8 cellular contexts compared by ENCODE assay signal in genomic region chr5:172007795-172008465, GRCh38. TPM values are rescaled to one million over a fixed set of nuclear protein-coding genes. Genes with fewer than 3 reads are reported as not detected.
DNase-seq lines count a peak whose midpoint lies in the region; ATAC-seq lines count a peak whose summit lies in the region.

No MANE protein-coding gene starts in this region.

- peaks cover 3 to 10% of the 10 kb centered on the region in 2 donors for H3K36me3 Mint-ChIP-seq in activated T-cell treated with anti-CD3 and anti-CD28 coated beads, Interleukin-2, amount 50 U/mL, for 72 hours (ENCODE audit: insufficient read depth in 2 of 2)
- H3K36me3 Mint-ChIP-seq in activated T-helper 17 cell treated with anti-CD3 and anti-CD28 coated beads, Interleukin-2, amount 50 U/mL, for 72 hours (ENCODE audit: low read depth) = peaks cover 30% of the 10 kb centered on the region
- H3K36me3 Mint-ChIP-seq in immature natural killer cell = no peaks in the 10 kb centered on the region

- H3K27ac ChIP-seq in thymus (ENCODE audit: low read depth) (no peak overlapping the region), aorta (ENCODE audit: low read depth in 1 of 2, low read length in 2 of 2) (no peak overlapping the region)

- H3K4me1 Mint-ChIP-seq in activated T-cell treated with anti-CD3 and anti-CD28 coated beads, Interleukin-2, amount 50 U/mL, for 72 hours (ENCODE audit: low read depth) = peaks cover 39% of the 10 kb centered on the region
- H3K4me1 Mint-ChIP-seq in activated T-helper 17 cell treated with anti-CD3 and anti-CD28 coated beads, Interleukin-2, amount 50 U/mL, for 72 hours = peaks cover 30% of the 10 kb centered on the region
- H3K4me1 Mint-ChIP-seq in immature natural killer cell = peaks cover 39 to 48% of the 10 kb centered on the region in 2 donors

- no peak for DNase-seq in activated T-cell treated with anti-CD3 and anti-CD28 coated beads, Interleukin-2, amount 50 U/mL, for 72 hours
- DNase-seq in activated T-cell treated with anti-CD3 and anti-CD28 coated beads, Interleukin-2, amount 50 U/mL, for 1 hour = no peak
- DNase-seq in immature natural killer cell = no peak
- no peak for DNase-seq in dedifferentiated amniotic fluid mesenchymal stem cell (ENCODE audit: extremely low spot score)
- no peak for DNase-seq in aorta
- DNase-seq in NOMO-1 treated with dmso at 0.1 percent for 144 hours (lab: John Stamatoyannopoulos, UW; ENCODE audit: unreplicated experiment) = no peak

- H3K4me1 ChIP-seq in thymus (ENCODE audit: control insufficient read depth, insufficient read depth, low read length) (peaks cover 15% of the 10 kb centered on the region), aorta (ENCODE audit: control insufficient read depth in 1 of 2, insufficient read depth in 2 of 2, low read length in 2 of 2) (no peaks in the 10 kb centered on the region)

- 80% methylated on average over 16 of the region's 16 CpGs for WGBS in thymus
- 68% methylated on average over 16 of the region's 16 CpGs for WGBS in aorta, 2 donors

- no peak for ATAC-seq in activated T-cell treated with anti-CD3 and anti-CD28 coated beads, Interleukin-2, amount 50 U/mL, for 72 hours (replicated peaks in 1 of 2)
- ATAC-seq in activated T-helper 17 cell treated with anti-CD3 and anti-CD28 coated beads, Interleukin-2, amount 50 U/mL, for 72 hours (replicated peaks) = no peak
- ATAC-seq in aorta (ENCODE audit: low FRiP score) = no peak

- H3K9me3 Mint-ChIP-seq in activated T-cell treated with anti-CD3 and anti-CD28 coated beads, Interleukin-2, amount 50 U/mL, for 72 hours = no peaks in the 10 kb centered on the region
- no peaks in the 10 kb centered on the region for H3K9me3 Mint-ChIP-seq in activated T-helper 17 cell treated with anti-CD3 and anti-CD28 coated beads, Interleukin-2, amount 50 U/mL, for 72 hours
- no peaks in the 10 kb centered on the region for H3K9me3 Mint-ChIP-seq in immature natural killer cell

- intact Hi-C loops in aorta (cut with DNase I) = loop anchor here in 1 of 2 donors (5.0 to 10.0 kb wide), 3 partner anchors 36 to 277 kb away; partner anchors contain the start of gene UBTD2

- peak overlapping the region; percentile 93 to 94 for H3K4me3 Mint-ChIP-seq in activated T-cell treated with anti-CD3 and anti-CD28 coated beads, Interleukin-2, amount 50 U/mL, for 72 hours
- peak overlapping the region; percentile 100 for H3K4me3 Mint-ChIP-seq in activated T-helper 17 cell treated with anti-CD3 and anti-CD28 coated beads, Interleukin-2, amount 50 U/mL, for 72 hours
- peak overlapping the region; percentile 93 to 97 (median 95) for H3K4me3 Mint-ChIP-seq in immature natural killer cell

- peak overlapping the region; percentile 10 for H3K27ac Mint-ChIP-seq in activated T-cell treated with anti-CD3 and anti-CD28 coated beads, Interleukin-2, amount 50 U/mL, for 72 hours
- peak overlapping the region; percentile 100 for H3K27ac Mint-ChIP-seq in activated T-helper 17 cell treated with anti-CD3 and anti-CD28 coated beads, Interleukin-2, amount 50 U/mL, for 72 hours
- H3K27ac Mint-ChIP-seq in immature natural killer cell = peak overlapping the region; percentile 96 to 100 (median 98)

- peak overlapping the region; percentile 68 for H3K4me3 ChIP-seq in thymus (ENCODE audit: low read length)
- no peak overlapping the region for H3K4me3 ChIP-seq in aorta (ENCODE audit: low read length in 2 of 2)

- H3K9me3 ChIP-seq in thymus (ENCODE audit: control insufficient read depth) = no peaks in the 10 kb centered on the region
- no peaks in the 10 kb centered on the region for H3K9me3 ChIP-seq in aorta (ENCODE audit: control insufficient read depth, low read length)

- H3K27me3 ChIP-seq in thymus (ENCODE audit: control insufficient read depth, insufficient read depth) = no peaks in the 10 kb centered on the region
- H3K27me3 ChIP-seq in aorta (ENCODE audit: control insufficient read depth in 1 of 2, insufficient read depth in 2 of 2, low read length in 1 of 2) = no peaks in the 10 kb centered on the region

- H3K27me3 Mint-ChIP-seq in activated T-cell treated with anti-CD3 and anti-CD28 coated beads, Interleukin-2, amount 50 U/mL, for 72 hours (ENCODE audit: low read depth) = no peaks in the 10 kb centered on the region
- no peaks in the 10 kb centered on the region for H3K27me3 Mint-ChIP-seq in activated T-helper 17 cell treated with anti-CD3 and anti-CD28 coated beads, Interleukin-2, amount 50 U/mL, for 72 hours
- peaks cover 0 to 7% (median 2%) of the 10 kb centered on the region in 3 donors for H3K27me3 Mint-ChIP-seq in immature natural killer cell (ENCODE audit: low read depth in 3 of 3)

- no peaks in the 10 kb centered on the region for H3K36me3 ChIP-seq in thymus (ENCODE audit: control insufficient read depth, insufficient read depth)
- no peaks in the 10 kb centered on the region for H3K36me3 ChIP-seq in aorta (ENCODE audit: control insufficient read depth in 1 of 2, insufficient read depth in 2 of 2, low read length in 1 of 2)

RNA-seq across cellular contexts. Expression of gene FBXW11, which starts 1.5 kb away (rescaled TPM):
- total RNA-seq in activated T-cell treated with anti-CD3 and anti-CD28 coated beads, Interleukin-2, amount 50 U/mL, for 72 hours = 10 to 100 TPM; 43.2 to 55.2 TPM
- 10 to 100 TPM; 48.1 to 51.4 TPM for total RNA-seq in activated T-helper 17 cell treated with anti-CD3 and anti-CD28 coated beads, Interleukin-2, amount 50 U/mL, for 72 hours
- 10 to 100 TPM; 13.6 to 29.1 (median 17.8) TPM for polyA plus RNA-seq in immature natural killer cell
- polyA plus RNA-seq in thymus = 12.5 TPM
- 10 to 100 TPM; 63.1 to 64.0 TPM for total RNA-seq in aorta
- polyA plus RNA-seq in aorta = 10 to 100 TPM; 13.5 to 18.7 TPM

Comparison
In these comparisons a context has a peak if more than half of its experiments do, and no peak if none do; other contexts are left out.
1. H3K27ac Mint-ChIP-seq: peak in every context shown above with its lines; median percentile 100 in activated T-helper 17 cell treated with anti-CD3 and anti-CD28 coated beads, Interleukin-2, amount 50 U/mL, for 72 hours; 98 in immature natural killer cell; 10 in activated T-cell treated with anti-CD3 and anti-CD28 coated beads, Interleukin-2, amount 50 U/mL, for 72 hours.